In genomic region chr9:93686127-93686879, GRCh38 we compare ENCODE assay signal across 28 cellular contexts.
DNase-seq lines count a peak whose midpoint lies in the region; ATAC-seq and TF ChIP-seq lines count a peak whose summit lies in the region.
"Had no signal": no experiment of that assay in that cellular context is flagged by ENCODE, and none has a peak within 500 bp of the region (broad histone marks: within the 10 kb centered on the region; RNA-seq: fewer than 3 reads in every experiment).

No MANE protein-coding gene starts in this region.

- H3K4me3 ChIP-seq in coronary artery (no peak overlapping the region), aorta (ENCODE audit: low read length in 2 of 2) (no peak overlapping the region)
- H3K4me3 ChIP-seq: ascending aorta, cardiac muscle cell, gastrocnemius medialis, left ventricle myocardium inferior, right atrium auricular region had no signal

- TF ChIP-seq CTCF in natural killer cell (IDR thresholded peaks at IDR 0.05) (no peak), coronary artery (IDR thresholded peaks at IDR 0.05) (no peak)

- no peaks in the 10 kb centered on the region for H3K36me3 ChIP-seq in aorta (ENCODE audit: control insufficient read depth in 1 of 2, insufficient read depth in 2 of 2, low read length in 1 of 2)
- H3K36me3 ChIP-seq: ascending aorta, cardiac muscle cell, gastrocnemius medialis, left ventricle myocardium inferior, right atrium auricular region had no signal

- H3K27ac ChIP-seq in coronary artery (no peak overlapping the region), aorta (ENCODE audit: low read depth in 1 of 2, low read length in 2 of 2) (no peak overlapping the region)
- H3K27ac ChIP-seq: ascending aorta, C4-2B, cardiac muscle cell, gastrocnemius medialis, left ventricle myocardium inferior, parathyroid adenoma, right atrium auricular region had no signal

- H3K9me3 Mint-ChIP-seq in natural killer cell treated with Interleukin-12 subunit alpha and Interleukin-12 subunit beta and Interleukin-15 and Interleukin-18, amount 100 ng/mL, for 72 hours: peaks cover 6% of the 10 kb centered on the region
- peaks cover 0 to 4% of the 10 kb centered on the region in 2 donors for H3K9me3 Mint-ChIP-seq in natural killer cell

- ATAC-seq in natural killer cell treated with Interleukin-12 subunit alpha and Interleukin-12 subunit beta and Interleukin-15 and Interleukin-18, amount 100 ng/mL, for 72 hours: peak; percentile 3 to 20
- ATAC-seq in natural killer cell: no peak
- no peak for ATAC-seq in aorta (ENCODE audit: low FRiP score)
- ATAC-seq in sciatic nerve: no peak
- ATAC-seq: gastrocnemius medialis; naive thymus-derived CD8-positive, alpha-beta T cell had no signal

- H3K4me1 ChIP-seq in aorta (ENCODE audit: control insufficient read depth in 1 of 2, insufficient read depth in 2 of 2, low read length in 2 of 2): no peaks in the 10 kb centered on the region
- H3K4me1 ChIP-seq: ascending aorta, gastrocnemius medialis, left ventricle myocardium inferior, parathyroid adenoma, right atrium auricular region had no signal

- peaks cover 0 to 9% of the 10 kb centered on the region in 2 donors for H3K4me1 Mint-ChIP-seq in natural killer cell treated with Interleukin-12 subunit alpha and Interleukin-12 subunit beta and Interleukin-15 and Interleukin-18, amount 100 ng/mL, for 72 hours (ENCODE audit: low read depth in 2 of 2)
- H3K4me1 Mint-ChIP-seq in natural killer cell: peaks cover 0 to 8% of the 10 kb centered on the region in 2 donors
- H3K4me1 Mint-ChIP-seq: activated naive CD8-positive, alpha-beta T cell treated with anti-CD3 and anti-CD28 coated beads for 36 hours had no signal

- intact Hi-C loops in natural killer cell (cut with micrococcal nuclease): no loop called here
- intact Hi-C loops in aorta (cut with DNase I): no loop called here
- intact Hi-C loops in sciatic nerve (cut with DNase I): no loop called here

- peaks cover 13 to 18% of the 10 kb centered on the region in 2 donors for H3K27me3 Mint-ChIP-seq in natural killer cell treated with Interleukin-12 subunit alpha and Interleukin-12 subunit beta and Interleukin-15 and Interleukin-18, amount 100 ng/mL, for 72 hours
- peaks cover 12 to 24% of the 10 kb centered on the region in 2 donors for H3K27me3 Mint-ChIP-seq in natural killer cell (ENCODE audit: low read depth in 2 of 2)

- 93 to 95% methylated on average over 9 of the region's 9 CpGs for WGBS in aorta, 2 donors

- DNase-seq in natural killer cell treated with Interleukin-12 subunit alpha and Interleukin-12 subunit beta and Interleukin-15 and Interleukin-18, amount 100 ng/mL, for 72 hours (ENCODE audit: low spot score): no peak
- DNase-seq in natural killer cell (no peak), coronary artery (ENCODE audit: low spot score) (peak; percentile 46), mucosa of gallbladder (ENCODE audit: low spot score) (peak; percentile 5), aorta (peak; percentile 30 to 72), sciatic nerve (ENCODE audit: low spot score) (no peak)
- no peak for DNase-seq in activated naive CD4-positive, alpha-beta T cell (lab: John Stamatoyannopoulos, UW)
- DNase-seq: activated CD4-positive, alpha-beta T cell treated with anti-CD3 and anti-CD28 coated beads, Interleukin-2, amount 50 U/mL, for 1 hour; activated naive CD8-positive, alpha-beta T cell treated with anti-CD3 and anti-CD28 coated beads for 36 hours; dermis blood vessel endothelial cell; DND-41; gastrocnemius medialis; hippocampal formation; Karpas-422; left ventricle myocardium inferior; midbrain; NCI-H1417 treated with DMSO at 0.1 percent for 48 hours; NCI-H2081 treated with DMSO at 0.1 percent for 48 hours; NCI-H345; NCI-H774; stimulated activated CD4-positive, alpha-beta T cell treated with anti-CD3 and anti-CD28 coated beads, Interleukin-2, amount 100 ng/mL, for 48 hours; substantia nigra had no signal

- H3K36me3 Mint-ChIP-seq in natural killer cell treated with Interleukin-12 subunit alpha and Interleukin-12 subunit beta and Interleukin-15 and Interleukin-18, amount 100 ng/mL, for 72 hours: peaks cover 17% of the 10 kb centered on the region
- peaks cover 10% of the 10 kb centered on the region for H3K36me3 Mint-ChIP-seq in natural killer cell

- no peak overlapping the region for H3K27ac Mint-ChIP-seq in natural killer cell treated with Interleukin-12 subunit alpha and Interleukin-12 subunit beta and Interleukin-15 and Interleukin-18, amount 100 ng/mL, for 72 hours
- H3K27ac Mint-ChIP-seq in natural killer cell: no peak overlapping the region
- H3K27ac Mint-ChIP-seq: activated naive CD8-positive, alpha-beta T cell treated with anti-CD3 and anti-CD28 coated beads for 36 hours; naive thymus-derived CD8-positive, alpha-beta T cell had no signal

- no peak overlapping the region for H3K4me3 Mint-ChIP-seq in natural killer cell treated with Interleukin-12 subunit alpha and Interleukin-12 subunit beta and Interleukin-15 and Interleukin-18, amount 100 ng/mL, for 72 hours
- H3K4me3 Mint-ChIP-seq in natural killer cell: no peak overlapping the region
- H3K4me3 Mint-ChIP-seq: activated naive CD8-positive, alpha-beta T cell treated with anti-CD3 and anti-CD28 coated beads for 36 hours had no signal

- H3K9me3 ChIP-seq in aorta (ENCODE audit: control insufficient read depth, low read length): peaks cover 3% of the 10 kb centered on the region

- no peaks in the 10 kb centered on the region for H3K27me3 ChIP-seq in aorta (ENCODE audit: control insufficient read depth in 1 of 2, insufficient read depth in 2 of 2, low read length in 1 of 2)
- H3K27me3 ChIP-seq: ascending aorta, cardiac muscle cell, gastrocnemius medialis, right atrium auricular region had no signal

Comparison
In these comparisons a context has a peak if more than half of its experiments do, and no peak if none do; other contexts are left out.
1. ATAC-seq: peak in natural killer cell treated with Interleukin-12 subunit alpha and Interleukin-12 subunit beta and Interleukin-15 and Interleukin-18, amount 100 ng/mL, for 72 hours (2 of 2); none in natural killer cell (0 of 3), aorta (single experiment) and sciatic nerve (single experiment).
2. DNase-seq: peak in coronary artery (single experiment), mucosa of gallbladder (single experiment) and aorta (2 of 2); none in natural killer cell treated with Interleukin-12 subunit alpha and Interleukin-12 subunit beta and Interleukin-15 and Interleukin-18, amount 100 ng/mL, for 72 hours (single experiment), natural killer cell (single experiment), sciatic nerve (single experiment) and activated naive CD4-positive, alpha-beta T cell (0 of 4).